ENCODE assay signal across 26 cellular contexts in genomic region chr19:3314962-3315675, GRCh38.
"Had no signal": no experiment of that assay in that cellular context is flagged by ENCODE, and none has a peak within 500 bp of the region (broad histone marks: within the 10 kb centered on the region; RNA-seq: fewer than 3 reads in every experiment).

No MANE protein-coding gene starts in this region.

- H3K36me3 Mint-ChIP-seq: natural killer cell; neural progenitor cell; stimulated activated naive B cell treated with anti-CD40 and anti-IgM and Interleukin-4, amounts not matched to agents 10 μg/mL and 1 μg/mL and 100 μg/mL, for 72 hours had no signal

- H3K4me1 Mint-ChIP-seq: natural killer cell; nephron progenitor cell; neural progenitor cell; stimulated activated naive B cell treated with anti-CD40 and anti-IgM and Interleukin-4, amounts not matched to agents 10 μg/mL and 1 μg/mL and 100 μg/mL, for 72 hours had no signal

- H3K9ac ChIP-seq: neural progenitor cell had no signal

- DNase-seq: islet precursor cell; kidney glomerular epithelial cell; left cardiac atrium; lower lobe of right lung; mammary epithelial cell; natural killer cell; nephron progenitor cell; ovary; right lobe of liver; stimulated activated CD4-positive, alpha-beta T cell treated with anti-CD3 and anti-CD28 coated beads, Interleukin-1b, Interleukin-23, amount 100 ng/mL, for 48 hours; stimulated activated CD4-positive, alpha-beta T cell treated with anti-CD3 and anti-CD28 coated beads, Interleukin-2, amount 100 ng/mL, for 48 hours; stimulated activated CD4-positive, alpha-beta T cell treated with anti-CD3 and anti-CD28 coated beads, Interleukin-4, amount 100 ng/mL, for 4 hours; stimulated activated CD8-positive, alpha-beta memory T cell treated with anti-CD3 and anti-CD28 coated beads, Interleukin-4, amount 100 ng/mL, for 48 hours; stimulated activated naive B cell treated with anti-CD40 and anti-IgM and Interleukin-4, amounts not matched to agents 10 μg/mL and 1 μg/mL and 100 μg/mL, for 72 hours; stimulated activated naive CD8-positive, alpha-beta T cell treated with anti-CD3 and anti-CD28 coated beads, Interleukin-15, Interleukin-2, amounts not matched to agents 100 U/mL and 50 U/mL, for 24 hours; stomach; tibial artery; trophoblast cell; upper lobe of right lung had no signal

- ATAC-seq: left cardiac atrium; lower lobe of right lung; natural killer cell; stimulated activated naive B cell treated with anti-CD40 and anti-IgM and Interleukin-4, amounts not matched to agents 10 μg/mL and 1 μg/mL and 100 μg/mL, for 72 hours; stimulated activated naive CD8-positive, alpha-beta T cell treated with anti-CD3 and anti-CD28 coated beads, Interleukin-15, Interleukin-2, amounts not matched to agents 100 U/mL and 50 U/mL, for 24 hours; upper lobe of right lung had no signal

- H3K4me3 Mint-ChIP-seq: natural killer cell; nephron progenitor cell; neural progenitor cell; stimulated activated naive B cell treated with anti-CD40 and anti-IgM and Interleukin-4, amounts not matched to agents 10 μg/mL and 1 μg/mL and 100 μg/mL, for 72 hours had no signal

- H3K9me3 ChIP-seq: lower lobe of right lung, ovary, right atrium auricular region, right lobe of liver, stomach, suprapubic skin, thoracic aorta, tibial artery, upper lobe of right lung had no signal

- H3K79me2 ChIP-seq: hepatocyte had no signal

- H3K36me3 ChIP-seq: lower lobe of right lung, neural progenitor cell, ovary, right atrium auricular region, right lobe of liver, stomach, suprapubic skin, thoracic aorta, tibial artery, upper lobe of right lung had no signal

- H3K27me3 ChIP-seq: ovary, right lobe of liver had no signal

- H3K27ac ChIP-seq: hepatocyte, lower lobe of right lung, neural progenitor cell, ovary, right atrium auricular region, right lobe of liver, stomach, suprapubic skin, thoracic aorta, tibial artery, upper lobe of right lung had no signal

- FAIRE-seq: urothelium cell line had no signal

- H3K4me2 ChIP-seq: hepatocyte, neural progenitor cell, smooth muscle cell had no signal

- H3K9me3 Mint-ChIP-seq: natural killer cell; nephron progenitor cell; neural progenitor cell; stimulated activated naive B cell treated with anti-CD40 and anti-IgM and Interleukin-4, amounts not matched to agents 10 μg/mL and 1 μg/mL and 100 μg/mL, for 72 hours had no signal

- H3K27ac Mint-ChIP-seq: natural killer cell; nephron progenitor cell; neural progenitor cell; stimulated activated naive B cell treated with anti-CD40 and anti-IgM and Interleukin-4, amounts not matched to agents 10 μg/mL and 1 μg/mL and 100 μg/mL, for 72 hours had no signal

- H3K4me3 ChIP-seq: hepatocyte, lower lobe of right lung, neural progenitor cell, ovary, right atrium auricular region, right lobe of liver, smooth muscle cell, stomach, suprapubic skin, thoracic aorta, tibial artery, upper lobe of right lung had no signal

- H3K4me1 ChIP-seq: lower lobe of right lung, neural progenitor cell, right atrium auricular region, right lobe of liver, stomach, suprapubic skin, tibial artery, upper lobe of right lung had no signal

- H2AFZ ChIP-seq: hepatocyte, neural progenitor cell had no signal
